ENCODE assay signal across 10 cellular contexts in the genomic region with DNA sequence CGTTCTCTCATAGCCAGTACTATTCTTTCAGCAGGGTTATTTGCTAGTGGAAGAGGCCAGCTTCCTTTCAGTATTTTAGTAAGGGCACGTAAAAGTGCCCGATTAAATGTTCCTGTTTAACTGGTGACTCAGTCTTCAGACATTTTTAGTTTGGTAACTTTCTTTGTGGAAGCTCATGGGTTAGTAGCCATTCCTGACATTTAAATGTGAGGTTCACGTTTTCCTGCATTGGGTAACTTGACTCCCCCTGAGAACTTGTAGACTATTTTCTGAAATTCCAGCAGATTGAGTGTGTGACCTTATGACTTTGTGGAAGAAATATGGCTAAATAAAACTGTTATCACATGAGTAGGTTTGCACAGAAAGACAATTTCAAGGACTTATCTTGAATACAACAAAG. TPM values are rescaled to one million over a fixed set of nuclear protein-coding genes. Genes with fewer than 3 reads are reported as not detected.
DNase-seq lines count a peak whose midpoint lies in the region; ATAC-seq and TF ChIP-seq lines count a peak whose summit lies in the region.
"Had no signal": no experiment of that assay in that cellular context is flagged by ENCODE, and none has a peak within 500 bp of the region (broad histone marks: within the 10 kb centered on the region; RNA-seq: fewer than 3 reads in every experiment).

No MANE protein-coding gene starts in this region.

- TF ChIP-seq CTCF in cardiac fibroblast (IDR thresholded peaks at IDR 0.05; ENCODE audit: low read depth, low read length) (no peak), thoracic aorta (IDR thresholded peaks at IDR 0.05) (no peak)

- DNase-seq in HS-5 (ENCODE audit: low read depth) (peak; percentile 97), cardiac fibroblast (ENCODE audit: low read depth in 2 of 2) (peak; percentile 96 to 97), thoracic aorta (ENCODE audit: low spot score) (no peak)
- DNase-seq: activated CD4-positive, CD25-positive, alpha-beta regulatory T cell treated with anti-CD3 and anti-CD28 coated beads, Interleukin-2, amount 50 U/mL, for 72 hours; NCI-H1694 treated with DMSO at 0.1 percent for 48 hours had no signal

- ATAC-seq in thoracic aorta (ENCODE audit: insufficient number of reproducible peaks, low FRiP score, low read depth) = peak; percentile 18
- ATAC-seq in GM21381 (IDR thresholded peaks at IDR 0.05; ENCODE audit: unreplicated experiment) = no peak
- ATAC-seq in GM19035 (IDR thresholded peaks at IDR 0.05; ENCODE audit: unreplicated experiment) = no peak
- ATAC-seq in GM18858 (IDR thresholded peaks at IDR 0.05; ENCODE audit: unreplicated experiment) = no peak
- no peak for ATAC-seq in HG03520 (IDR thresholded peaks at IDR 0.05; ENCODE audit: unreplicated experiment)

- peak overlapping the region; percentile 63 for H3K27ac ChIP-seq in layer of hippocampus (ENCODE audit: low read depth, low read length)
- peak overlapping the region; percentile 93 for H3K27ac ChIP-seq in thoracic aorta

- no peaks in the 10 kb centered on the region for H3K9me3 ChIP-seq in thoracic aorta

- no peaks in the 10 kb centered on the region for H3K36me3 ChIP-seq in thoracic aorta

- H3K27me3 ChIP-seq in layer of hippocampus (ENCODE audit: control insufficient read depth, insufficient read depth, low read length) (no peaks in the 10 kb centered on the region), thoracic aorta (replicated peaks; ENCODE audit: insufficient read depth) (no peaks in the 10 kb centered on the region)

- H3K4me3 ChIP-seq in cardiac fibroblast (replicated peaks in 1 of 2; ENCODE audit: low read depth in 2 of 2, low read length in 2 of 2) (no peak overlapping the region), thoracic aorta (no peak overlapping the region)

- peaks cover 53 to 91% of the 10 kb centered on the region in 2 donors for H3K4me1 ChIP-seq in thoracic aorta (ENCODE audit: control insufficient read depth in 1 of 2, low read depth in 2 of 2)

RNA-seq across cellular contexts. Expression of a gene that starts 16.9 kb away (rescaled TPM):
- total RNA-seq in thoracic aorta = 100 to 1,000 TPM; 177 to 283 TPM
